Comparison of ENCODE assay signal across 10 cellular contexts in genomic region chr9:35697486-35697885, GRCh38. TPM values are rescaled to one million over a fixed set of nuclear protein-coding genes. Genes with fewer than 3 reads are reported as not detected.
A peak's percentile ranks its signal among the peaks of the same experiment; 100 is the strongest.
DNase-seq lines count a peak whose midpoint lies in the region; ATAC-seq and TF ChIP-seq lines count a peak whose summit lies in the region.
"Had no signal": no experiment of that assay in that cellular context is flagged by ENCODE, and none has a peak within 500 bp of the region (broad histone marks: within the 10 kb centered on the region; RNA-seq: fewer than 3 reads in every experiment).

No MANE protein-coding gene starts in this region.

- no peaks in the 10 kb centered on the region for H3K27me3 ChIP-seq in aorta (ENCODE audit: control insufficient read depth in 1 of 2, insufficient read depth in 2 of 2, low read length in 1 of 2)

- no peak for TF ChIP-seq CTCF in natural killer cell (IDR thresholded peaks at IDR 0.05)

- intact Hi-C loops in natural killer cell (cut with micrococcal nuclease), result loop anchor here (2.0 kb wide), 1 partner anchor 93 kb away; the partner anchor contains the start of gene TESK1
- intact Hi-C loops in aorta (cut with DNase I), result no loop called here

- no peaks in the 10 kb centered on the region for H3K9me3 ChIP-seq in aorta (ENCODE audit: control insufficient read depth, low read length)

- DNase-seq in natural killer cell treated with Interleukin-12 subunit alpha and Interleukin-12 subunit beta and Interleukin-15 and Interleukin-18, amount 100 ng/mL, for 72 hours (ENCODE audit: low spot score), result peak; percentile 37
- DNase-seq in natural killer cell (no peak), aorta (peak in 1 of 2 donors; percentile 70), germinal center (ENCODE audit: low spot score) (no peak)
- DNase-seq: activated CD4-positive, alpha-beta T cell treated with anti-CD3 and anti-CD28 coated beads for 36 hours; activated naive CD4-positive, alpha-beta T cell treated with anti-CD3 and anti-CD28 coated beads for 36 hours; DND-41; naive thymus-derived CD4-positive, alpha-beta T cell; SIG-M5 had no signal

- H3K4me3 ChIP-seq in aorta (ENCODE audit: low read length in 2 of 2), result no peak overlapping the region

- H3K27ac ChIP-seq in aorta (ENCODE audit: low read depth in 1 of 2, low read length in 2 of 2), result peak overlapping the region; percentile 72 to 97

- H3K4me3 Mint-ChIP-seq in natural killer cell treated with Interleukin-12 subunit alpha and Interleukin-12 subunit beta and Interleukin-15 and Interleukin-18, amount 100 ng/mL, for 72 hours, result no peak overlapping the region
- H3K4me3 Mint-ChIP-seq in natural killer cell, result no peak overlapping the region
- H3K4me3 Mint-ChIP-seq: activated CD4-positive, alpha-beta T cell treated with anti-CD3 and anti-CD28 coated beads for 36 hours; activated naive CD4-positive, alpha-beta T cell treated with anti-CD3 and anti-CD28 coated beads for 36 hours; naive thymus-derived CD4-positive, alpha-beta T cell had no signal

- no peaks in the 10 kb centered on the region for H3K9me3 Mint-ChIP-seq in natural killer cell treated with Interleukin-12 subunit alpha and Interleukin-12 subunit beta and Interleukin-15 and Interleukin-18, amount 100 ng/mL, for 72 hours
- no peaks in the 10 kb centered on the region for H3K9me3 Mint-ChIP-seq in natural killer cell
- H3K9me3 Mint-ChIP-seq: activated naive CD4-positive, alpha-beta T cell treated with anti-CD3 and anti-CD28 coated beads for 36 hours; naive thymus-derived CD4-positive, alpha-beta T cell had no signal

- H3K27me3 Mint-ChIP-seq in natural killer cell treated with Interleukin-12 subunit alpha and Interleukin-12 subunit beta and Interleukin-15 and Interleukin-18, amount 100 ng/mL, for 72 hours, result no peaks in the 10 kb centered on the region
- H3K27me3 Mint-ChIP-seq in natural killer cell (ENCODE audit: low read depth in 2 of 2), result no peaks in the 10 kb centered on the region
- H3K27me3 Mint-ChIP-seq: activated CD4-positive, alpha-beta T cell treated with anti-CD3 and anti-CD28 coated beads for 36 hours; naive thymus-derived CD4-positive, alpha-beta T cell had no signal

- H3K4me1 Mint-ChIP-seq in natural killer cell treated with Interleukin-12 subunit alpha and Interleukin-12 subunit beta and Interleukin-15 and Interleukin-18, amount 100 ng/mL, for 72 hours (ENCODE audit: low read depth in 2 of 2), result peaks cover 8 to 13% of the 10 kb centered on the region in 2 donors
- H3K4me1 Mint-ChIP-seq in natural killer cell, result peaks cover 10 to 13% of the 10 kb centered on the region in 2 donors

- 64 to 73% methylated on average over 14 of the region's 14 CpGs for WGBS in aorta, 2 donors

- no peak overlapping the region for H3K27ac Mint-ChIP-seq in natural killer cell treated with Interleukin-12 subunit alpha and Interleukin-12 subunit beta and Interleukin-15 and Interleukin-18, amount 100 ng/mL, for 72 hours
- H3K27ac Mint-ChIP-seq in natural killer cell, result peak overlapping the region in 1 of 2 donors; percentile 23
- H3K27ac Mint-ChIP-seq: activated CD4-positive, alpha-beta T cell treated with anti-CD3 and anti-CD28 coated beads for 36 hours had no signal

- H3K36me3 Mint-ChIP-seq in natural killer cell treated with Interleukin-12 subunit alpha and Interleukin-12 subunit beta and Interleukin-15 and Interleukin-18, amount 100 ng/mL, for 72 hours, result peaks cover 9% of the 10 kb centered on the region
- H3K36me3 Mint-ChIP-seq in natural killer cell, result no peaks in the 10 kb centered on the region

- no peak for ATAC-seq in natural killer cell treated with Interleukin-12 subunit alpha and Interleukin-12 subunit beta and Interleukin-15 and Interleukin-18, amount 100 ng/mL, for 72 hours
- ATAC-seq in natural killer cell (no peak), aorta (ENCODE audit: low FRiP score) (peak; percentile 35)
- ATAC-seq: activated CD4-positive, alpha-beta T cell treated with anti-CD3 and anti-CD28 coated beads for 36 hours; naive thymus-derived CD4-positive, alpha-beta T cell had no signal

- no peaks in the 10 kb centered on the region for H3K4me1 ChIP-seq in aorta (ENCODE audit: control insufficient read depth in 1 of 2, insufficient read depth in 2 of 2, low read length in 2 of 2)

- H3K36me3 ChIP-seq in aorta (ENCODE audit: control insufficient read depth in 1 of 2, insufficient read depth in 2 of 2, low read length in 1 of 2), result peaks cover 6 to 30% of the 10 kb centered on the region in 2 donors

RNA-seq across cellular contexts. Expression of gene TPM2, which starts 7.8 kb away (rescaled TPM):
- total RNA-seq in natural killer cell treated with Interleukin-12 subunit alpha and Interleukin-12 subunit beta and Interleukin-15 and Interleukin-18, amount 100 ng/mL, for 72 hours, result 1 to 10 TPM; 1.4 to 5.9 TPM
- total RNA-seq in natural killer cell (10 to 100 TPM; 20.9 to 23.8 (median 22.9) TPM), aorta (1,000 to 10,000 TPM; 1,614 to 5,973 TPM)
- 1,000 to 10,000 TPM; 7,224 to 9,377 TPM for polyA plus RNA-seq in aorta

RNA-seq across cellular contexts. Expression of gene CA9, which starts 23.8 kb away (rescaled TPM):
- total RNA-seq in natural killer cell treated with Interleukin-12 subunit alpha and Interleukin-12 subunit beta and Interleukin-15 and Interleukin-18, amount 100 ng/mL, for 72 hours, result not detected
- not detected for total RNA-seq in natural killer cell
- 1 to 10 TPM; 4.3 to 8.8 TPM for total RNA-seq in aorta
- polyA plus RNA-seq in aorta, result under 1 TPM in 1 of 2 donors, not detected in 1; 0.79 TPM
- total RNA-seq: ureter had no signal
- polyA plus RNA-seq: naive thymus-derived CD4-positive, alpha-beta T cell had no signal

RNA-seq across cellular contexts. Expression of gene ARHGEF39, which starts 32.5 kb away (rescaled TPM):
- total RNA-seq in natural killer cell treated with Interleukin-12 subunit alpha and Interleukin-12 subunit beta and Interleukin-15 and Interleukin-18, amount 100 ng/mL, for 72 hours, result 10 to 100 TPM in 1 of 2 donors, 1 to 10 TPM in 1; 4.6 to 14.2 TPM
- total RNA-seq in natural killer cell, result 1 to 10 TPM; 1.3 to 3.2 (median 1.5) TPM
- 1 to 10 TPM in 1 of 2 donors, under 1 TPM in 1; 0.75 to 1.7 TPM for total RNA-seq in aorta
- 1 to 10 TPM in 1 of 2 donors, under 1 TPM in 1; 0.25 to 1.8 TPM for polyA plus RNA-seq in aorta

RNA-seq across cellular contexts. Expression of gene TLN1, which starts 34.5 kb away (rescaled TPM):
- total RNA-seq in natural killer cell treated with Interleukin-12 subunit alpha and Interleukin-12 subunit beta and Interleukin-15 and Interleukin-18, amount 100 ng/mL, for 72 hours, result 100 to 1,000 TPM; 490 to 539 TPM
- total RNA-seq in natural killer cell, result 100 to 1,000 TPM; 509 to 552 (median 528) TPM
- total RNA-seq in aorta, result 1,000 to 10,000 TPM in 1 of 2 donors, 100 to 1,000 TPM in 1; 735 to 1,271 TPM
- 100 to 1,000 TPM; 160 to 382 TPM for polyA plus RNA-seq in aorta

RNA-seq across cellular contexts. Expression of gene CREB3, which starts 35.0 kb away (rescaled TPM):
- total RNA-seq in natural killer cell treated with Interleukin-12 subunit alpha and Interleukin-12 subunit beta and Interleukin-15 and Interleukin-18, amount 100 ng/mL, for 72 hours, result 10 to 100 TPM; 29.4 to 35.7 TPM
- total RNA-seq in natural killer cell (10 to 100 TPM; 15.7 to 19.7 (median 18.8) TPM), aorta (10 to 100 TPM; 39.5 to 51.3 TPM)
- 10 to 100 TPM; 46.2 to 62.0 TPM for polyA plus RNA-seq in aorta

Comparison
In these comparisons a context has a peak if more than half of its experiments do, and no peak if none do; other contexts are left out.
1. RNA of gene TPM2, which starts 7.8 kb away (total RNA-seq): 1,614 to 5,973 TPM in aorta; 20.9 to 23.8 TPM in natural killer cell and 1.4 to 5.9 TPM in natural killer cell treated with Interleukin-12 subunit alpha and Interleukin-12 subunit beta and Interleukin-15 and Interleukin-18, amount 100 ng/mL, for 72 hours; every median in the first group is over 10 times any median in the second.
2. RNA of gene CA9, which starts 23.8 kb away (total RNA-seq): 4.3 to 8.8 TPM in aorta; not detected in natural killer cell treated with Interleukin-12 subunit alpha and Interleukin-12 subunit beta and Interleukin-15 and Interleukin-18, amount 100 ng/mL, for 72 hours and not detected in natural killer cell; every median in the first group is over 4 times any median in the second.